ENCODE assay signal across 23 cellular contexts in genomic region chr4:40157444-40157843, GRCh38. TPM values are rescaled to one million over a fixed set of nuclear protein-coding genes. Genes with fewer than 3 reads are reported as not detected.
DNase-seq lines count a peak whose midpoint lies in the region; ATAC-seq and TF ChIP-seq lines count a peak whose summit lies in the region.
"Had no signal": no experiment of that assay in that cellular context is flagged by ENCODE, and none has a peak within 500 bp of the region (broad histone marks: within the 10 kb centered on the region; RNA-seq: fewer than 3 reads in every experiment).

No MANE protein-coding gene starts in this region.

- no peak overlapping the region for H3K4me3 ChIP-seq in HL-60 (replicated peaks; ENCODE audit: insufficient read depth, low read length)
- H3K4me3 ChIP-seq in NB4 (ENCODE audit: low read depth, low read length), result no peak overlapping the region
- no peak overlapping the region for H3K4me3 ChIP-seq in dorsolateral prefrontal cortex
- no peak overlapping the region for H3K4me3 ChIP-seq in upper lobe of right lung
- H3K4me3 ChIP-seq: BLaER1, GM23248, HAP-1 had no signal

- intact Hi-C loops in dorsolateral prefrontal cortex (cut with DNase I), result loop anchor here in 1 of 2 donors (10.0 kb wide), 1 partner anchor 167 kb away; no protein-coding TSS in a partner anchor
- intact Hi-C loops in upper lobe of right lung (cut with DNase I), result no loop called here

- H3K27me3 ChIP-seq in HL-60 (ENCODE audit: insufficient read depth, poor library complexity, severe bottlenecking) (no peaks in the 10 kb centered on the region), dorsolateral prefrontal cortex (no peaks in the 10 kb centered on the region), upper lobe of right lung (no peaks in the 10 kb centered on the region)
- H3K27me3 ChIP-seq: BLaER1 had no signal

- DNase-seq in HL-60 (ENCODE audit: low read depth in 1 of 2, low spot score in 1 of 2), result peak; percentile 53 to 74
- DNase-seq in NB4 (ENCODE audit: low read depth), result peak; percentile 56
- peak; percentile 29 for DNase-seq in SKM-1 (lab: John Stamatoyannopoulos, UW; ENCODE audit: unreplicated experiment)
- peak; percentile 49 for DNase-seq in fibroblast of gingiva (ENCODE audit: low read depth)
- no peak for DNase-seq in dorsolateral prefrontal cortex
- no peak for DNase-seq in upper lobe of right lung
- DNase-seq in NCI-H1930 (lab: John Stamatoyannopoulos, UW), result no peak
- no peak for DNase-seq in cerebellar cortex (ENCODE audit: low spot score)
- DNase-seq: CD4-positive, alpha-beta memory T cell; DMS79; GM23248; IMR-90; Kasumi-1; MM.1S; NCI-H1417 treated with DMSO at 0.1 percent for 48 hours; NCI-H187 treated with DMSO at 0.1 percent for 48 hours; NCI-H345; NCI-H524 treated with DMSO at 0.1 percent for 48 hours; SHP77 had no signal

- no peaks in the 10 kb centered on the region for H3K9me3 ChIP-seq in upper lobe of right lung
- H3K9me3 ChIP-seq: BLaER1, HAP-1 had no signal

- TF ChIP-seq CTCF in HL-60 (IDR thresholded peaks at IDR 0.05; ENCODE audit: insufficient read depth, low read length) (no peak), NB4 (IDR thresholded peaks at IDR 0.05; ENCODE audit: low read depth, low read length) (no peak), dorsolateral prefrontal cortex (IDR thresholded peaks at IDR 0.05 in 54 of 56, conservative IDR thresholded peaks at IDR 0.05 in 2 of 56; ENCODE audit: low read depth in 1 of 56, partially characterized antibody in 56 of 56) (no peak), upper lobe of right lung (IDR thresholded peaks at IDR 0.05) (no peak)

- H3K36me3 ChIP-seq in upper lobe of right lung, result no peaks in the 10 kb centered on the region
- H3K36me3 ChIP-seq: HAP-1 had no signal

- peak overlapping the region; percentile 66 for H3K27ac ChIP-seq in HL-60 (replicated peaks)
- H3K27ac ChIP-seq in dorsolateral prefrontal cortex, result no peak overlapping the region
- no peak overlapping the region for H3K27ac ChIP-seq in upper lobe of right lung
- H3K27ac ChIP-seq: BLaER1, GM23248 had no signal

- ATAC-seq in upper lobe of right lung, result no peak

- TF ChIP-seq POLR2A in NB4 (IDR thresholded peaks at IDR 0.05; ENCODE audit: extremely low read depth, insufficient read length), result no peak

- H3K4me1 ChIP-seq in upper lobe of right lung, result no peaks in the 10 kb centered on the region
- H3K4me1 ChIP-seq: HAP-1 had no signal

RNA-seq across cellular contexts. Expression of gene RHOH, which starts 39.4 kb away (rescaled TPM):
- total RNA-seq in dorsolateral prefrontal cortex (1 to 10 TPM in 44 of 120 experiments, under 1 TPM in 44, not detected in 32; 0.10 to 3.0 (median 1.00) TPM), upper lobe of right lung (8.8 TPM)
- total RNA-seq: GM23248, HT1080, IMR-90, RPMI7951 had no signal

Comparison
In these comparisons a context has a peak if more than half of its experiments do, and no peak if none do; other contexts are left out.
1. DNase-seq: peak in HL-60 (2 of 2), NB4 (single experiment), SKM-1 (single experiment) and fibroblast of gingiva (single experiment); none in dorsolateral prefrontal cortex (0 of 10), upper lobe of right lung (single experiment), NCI-H1930 (0 of 2) and cerebellar cortex (single experiment).